ENCODE assay signal across 20 cellular contexts in genomic region chr16:16871196-16871595, GRCh38.
DNase-seq lines count a peak whose midpoint lies in the region; ATAC-seq and TF ChIP-seq lines count a peak whose summit lies in the region.
"Had no signal": no experiment of that assay in that cellular context is flagged by ENCODE, and none has a peak within 500 bp of the region (broad histone marks: within the 10 kb centered on the region; RNA-seq: fewer than 3 reads in every experiment).

No MANE protein-coding gene starts in this region.

- H3K4me1 Mint-ChIP-seq in activated CD8-positive, alpha-beta T cell treated with anti-CD3 and anti-CD28 coated beads for 36 hours (ENCODE audit: low read depth): no peaks in the 10 kb centered on the region
- no peaks in the 10 kb centered on the region for H3K4me1 Mint-ChIP-seq in activated CD8-positive, alpha-beta T cell treated with anti-CD3 and anti-CD28 coated beads, Interleukin-2, amount 10 ng/mL, durations not matched to agents 7 days and 5 days (ENCODE audit: low read depth)
- H3K4me1 Mint-ChIP-seq: CD4-positive, CD25-positive, alpha-beta regulatory T cell had no signal

- ATAC-seq in activated CD8-positive, alpha-beta T cell treated with anti-CD3 and anti-CD28 coated beads for 36 hours: no peak
- no peak for ATAC-seq in activated CD8-positive, alpha-beta T cell treated with anti-CD3 and anti-CD28 coated beads, Interleukin-2, amount 10 ng/mL, durations not matched to agents 7 days and 5 days

- TF ChIP-seq CTCF in activated CD8-positive, alpha-beta T cell treated with anti-CD3 and anti-CD28 coated beads for 36 hours (IDR thresholded peaks at IDR 0.05): no peak
- TF ChIP-seq CTCF in WERI-Rb-1 (IDR thresholded peaks at IDR 0.05; ENCODE audit: low read depth, low read length): peak; percentile 63

- H3K27me3 ChIP-seq in WERI-Rb-1 (ENCODE audit: insufficient read depth, low read depth, severe bottlenecking): no peaks in the 10 kb centered on the region

- no peak overlapping the region for H3K4me3 ChIP-seq in WERI-Rb-1 (ENCODE audit: low read depth, low read length)
- H3K4me3 ChIP-seq: GM23248 had no signal

- no peak overlapping the region for H3K4me3 Mint-ChIP-seq in activated CD8-positive, alpha-beta T cell treated with anti-CD3 and anti-CD28 coated beads for 36 hours
- no peak overlapping the region for H3K4me3 Mint-ChIP-seq in activated CD8-positive, alpha-beta T cell treated with anti-CD3 and anti-CD28 coated beads, Interleukin-2, amount 10 ng/mL, durations not matched to agents 7 days and 5 days
- H3K4me3 Mint-ChIP-seq: CD4-positive, CD25-positive, alpha-beta regulatory T cell had no signal

- CTCF ChIA-PET in activated CD8-positive, alpha-beta T cell treated with anti-CD3 and anti-CD28 coated beads for 36 hours (lab: Charles Lee): no interaction called here
- CTCF ChIA-PET in activated CD8-positive, alpha-beta T cell treated with anti-CD3 and anti-CD28 coated beads, Interleukin-2, amount 10 ng/mL, durations not matched to agents 7 days and 5 days (lab: Charles Lee): no interaction called here

- H3K36me3 ChIP-seq in WERI-Rb-1: no peaks in the 10 kb centered on the region

- intact Hi-C loops in activated CD8-positive, alpha-beta T cell treated with anti-CD3 and anti-CD28 coated beads for 36 hours (cut with micrococcal nuclease): no loop called here

- no peaks in the 10 kb centered on the region for H3K9me3 Mint-ChIP-seq in activated CD8-positive, alpha-beta T cell treated with anti-CD3 and anti-CD28 coated beads for 36 hours
- H3K9me3 Mint-ChIP-seq in activated CD8-positive, alpha-beta T cell treated with anti-CD3 and anti-CD28 coated beads, Interleukin-2, amount 10 ng/mL, durations not matched to agents 7 days and 5 days (ENCODE audit: insufficient read depth): no peaks in the 10 kb centered on the region

- H3K27ac Mint-ChIP-seq in activated CD8-positive, alpha-beta T cell treated with anti-CD3 and anti-CD28 coated beads for 36 hours: no peak overlapping the region
- H3K27ac Mint-ChIP-seq in activated CD8-positive, alpha-beta T cell treated with anti-CD3 and anti-CD28 coated beads, Interleukin-2, amount 10 ng/mL, durations not matched to agents 7 days and 5 days: no peak overlapping the region
- H3K27ac Mint-ChIP-seq: CD4-positive, CD25-positive, alpha-beta regulatory T cell had no signal

- POLR2A ChIA-PET in activated CD8-positive, alpha-beta T cell treated with anti-CD3 and anti-CD28 coated beads for 36 hours (lab: Charles Lee): no interaction called here
- POLR2A ChIA-PET in activated CD8-positive, alpha-beta T cell treated with anti-CD3 and anti-CD28 coated beads, Interleukin-2, amount 10 ng/mL, durations not matched to agents 7 days and 5 days (lab: Charles Lee): no interaction called here

- H3K9me3 ChIP-seq in WERI-Rb-1 (ENCODE audit: severe bottlenecking): no peaks in the 10 kb centered on the region
- H3K9me3 ChIP-seq: SK-N-SH had no signal

- H3K27me3 Mint-ChIP-seq in activated CD8-positive, alpha-beta T cell treated with anti-CD3 and anti-CD28 coated beads for 36 hours: peaks cover 9% of the 10 kb centered on the region
- peaks cover 24% of the 10 kb centered on the region for H3K27me3 Mint-ChIP-seq in activated CD8-positive, alpha-beta T cell treated with anti-CD3 and anti-CD28 coated beads, Interleukin-2, amount 10 ng/mL, durations not matched to agents 7 days and 5 days (ENCODE audit: low read depth)

- no peaks in the 10 kb centered on the region for H3K36me3 Mint-ChIP-seq in activated CD8-positive, alpha-beta T cell treated with anti-CD3 and anti-CD28 coated beads for 36 hours (ENCODE audit: low read depth)
- H3K36me3 Mint-ChIP-seq in activated CD8-positive, alpha-beta T cell treated with anti-CD3 and anti-CD28 coated beads, Interleukin-2, amount 10 ng/mL, durations not matched to agents 7 days and 5 days (ENCODE audit: low read depth): no peaks in the 10 kb centered on the region
- H3K36me3 Mint-ChIP-seq: CD4-positive, CD25-positive, alpha-beta regulatory T cell had no signal

- no peak overlapping the region for H3K27ac ChIP-seq in WERI-Rb-1
- H3K27ac ChIP-seq: GM23248 had no signal

- DNase-seq in activated CD8-positive, alpha-beta T cell treated with anti-CD3 and anti-CD28 coated beads for 36 hours: peak; percentile 4
- no peak for DNase-seq in activated CD8-positive, alpha-beta T cell treated with anti-CD3 and anti-CD28 coated beads, Interleukin-2, amount 10 ng/mL, durations not matched to agents 7 days and 5 days
- DNase-seq in WERI-Rb-1: peak; percentile 36
- DNase-seq in iPS-NIHi11 (ENCODE audit: low spot score): peak; percentile 24
- no peak for DNase-seq in NOMO-1 treated with DMSO at 0.1 percent for 48 hours (lab: John Stamatoyannopoulos, UW; ENCODE audit: unreplicated experiment)
- DNase-seq in CD1c-positive myeloid dendritic cell (ENCODE audit: extremely low spot score): no peak
- DNase-seq in SK-N-DZ (ENCODE audit: low spot score): no peak
- DNase-seq: CD4-positive, CD25-positive, alpha-beta regulatory T cell; GM23248; HCEC 1CT; IMR-90; KG1; MM.1S; NCI-H2029; NCI-H2227 treated with DMSO at 0.1 percent for 48 hours; NCI-H510A; NCI-H69; OCI-M1; SIG-M5; SK-N-SH had no signal

Comparison
In these comparisons a context has a peak if more than half of its experiments do, and no peak if none do; other contexts are left out.
1. DNase-seq: peak in activated CD8-positive, alpha-beta T cell treated with anti-CD3 and anti-CD28 coated beads for 36 hours (single experiment), WERI-Rb-1 (single experiment) and iPS-NIHi11 (single experiment); none in activated CD8-positive, alpha-beta T cell treated with anti-CD3 and anti-CD28 coated beads, Interleukin-2, amount 10 ng/mL, durations not matched to agents 7 days and 5 days (single experiment), NOMO-1 treated with DMSO at 0.1 percent for 48 hours (single experiment), CD1c-positive myeloid dendritic cell (single experiment) and SK-N-DZ (single experiment).